Comparison of ENCODE assay signal across 3 cellular contexts in the genomic region with DNA sequence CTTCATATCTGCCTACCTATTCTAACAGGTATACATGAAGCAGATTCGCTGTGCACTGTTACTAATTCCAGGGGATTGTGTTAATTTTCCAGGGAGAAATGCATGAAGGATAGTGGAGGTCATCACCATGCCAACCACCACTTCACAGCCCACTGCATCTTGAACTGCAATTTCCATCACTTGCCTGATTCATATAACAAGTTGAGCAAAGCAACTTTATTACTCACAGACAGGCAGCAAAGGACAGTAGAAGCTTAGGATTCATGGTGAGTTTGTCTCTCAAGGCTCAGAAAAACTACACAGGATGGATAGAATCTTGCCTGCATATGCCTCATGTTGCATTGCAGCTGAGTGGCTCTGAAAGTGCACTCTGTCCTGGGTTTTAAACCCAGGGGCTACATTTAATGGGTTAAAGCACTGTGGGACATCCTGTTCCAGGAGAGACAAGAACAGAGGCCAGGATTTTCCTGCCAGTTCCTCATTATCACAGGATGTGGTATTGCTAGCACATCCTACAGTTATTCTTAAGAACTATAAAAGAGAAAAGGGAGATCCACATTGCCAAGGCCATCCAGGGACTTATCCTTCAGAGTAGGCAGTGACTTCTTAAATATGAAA.
TF ChIP-seq lines count a peak whose summit lies in the region.

No MANE protein-coding gene starts in this region.

TF ChIP-seq in IMR-90, 13 proteins besides CTCF, POLR2A, EP300 and RAD21:
- TF ChIP-seq NFE2L2 (IDR thresholded peaks at IDR 0.05; ENCODE audit: low read depth, low read length) (no peak), FOS (IDR thresholded peaks at IDR 0.05; ENCODE audit: low read depth, low read length) (no peak), MAFK (IDR thresholded peaks at IDR 0.05; ENCODE audit: low read depth, low read length) (no peak), MXI1 (IDR thresholded peaks at IDR 0.05; ENCODE audit: borderline replicate concordance, low read depth, low read length) (no peak), RCOR1 (IDR thresholded peaks at IDR 0.05; ENCODE audit: insufficient replicate concordance, low read length) (no peak), RFX5 (IDR thresholded peaks at IDR 0.05; ENCODE audit: low read depth, low read length) (no peak), CHD1 (IDR thresholded peaks at IDR 0.05; ENCODE audit: low read depth, low read length) (no peak), BHLHE40 (IDR thresholded peaks at IDR 0.05; ENCODE audit: low read depth, low read length) (no peak), CEBPB (IDR thresholded peaks at IDR 0.05; ENCODE audit: low read depth, low read length) (no peak), MAZ (IDR thresholded peaks at IDR 0.05; ENCODE audit: borderline replicate concordance, low read depth, low read length) (no peak), SMC3 (IDR thresholded peaks at IDR 0.05; ENCODE audit: low read depth, low read length) (no peak)
- TF ChIP-seq, protein P1, sequence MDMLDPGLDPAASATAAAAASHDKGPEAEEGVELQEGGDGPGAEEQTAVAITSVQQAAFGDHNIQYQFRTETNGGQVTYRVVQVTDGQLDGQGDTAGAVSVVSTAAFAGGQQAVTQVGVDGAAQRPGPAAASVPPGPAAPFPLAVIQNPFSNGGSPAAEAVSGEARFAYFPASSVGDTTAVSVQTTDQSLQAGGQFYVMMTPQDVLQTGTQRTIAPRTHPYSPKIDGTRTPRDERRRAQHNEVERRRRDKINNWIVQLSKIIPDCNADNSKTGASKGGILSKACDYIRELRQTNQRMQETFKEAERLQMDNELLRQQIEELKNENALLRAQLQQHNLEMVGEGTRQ (IDR thresholded peaks at IDR 0.05; ENCODE audit: low read depth, low read length), result no peak
- TF ChIP-seq, protein P2, sequence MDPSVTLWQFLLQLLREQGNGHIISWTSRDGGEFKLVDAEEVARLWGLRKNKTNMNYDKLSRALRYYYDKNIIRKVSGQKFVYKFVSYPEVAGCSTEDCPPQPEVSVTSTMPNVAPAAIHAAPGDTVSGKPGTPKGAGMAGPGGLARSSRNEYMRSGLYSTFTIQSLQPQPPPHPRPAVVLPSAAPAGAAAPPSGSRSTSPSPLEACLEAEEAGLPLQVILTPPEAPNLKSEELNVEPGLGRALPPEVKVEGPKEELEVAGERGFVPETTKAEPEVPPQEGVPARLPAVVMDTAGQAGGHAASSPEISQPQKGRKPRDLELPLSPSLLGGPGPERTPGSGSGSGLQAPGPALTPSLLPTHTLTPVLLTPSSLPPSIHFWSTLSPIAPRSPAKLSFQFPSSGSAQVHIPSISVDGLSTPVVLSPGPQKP (IDR thresholded peaks at IDR 0.05; ENCODE audit: borderline replicate concordance, low read depth, low read length), result no peak

TF ChIP-seq in K562, 482 proteins besides CTCF, POLR2A, EP300 and RAD21:
- TF ChIP-seq GABPA (tag; conservative IDR thresholded peaks at IDR 0.05; ENCODE audit: low read depth) (peak; percentile 46), ZNF316 (IDR thresholded peaks at IDR 0.05) (no peak), PCBP2 (IDR thresholded peaks at IDR 0.05; ENCODE audit: low read depth, low read length, poor library complexity, severe bottlenecking) (no peak), DNMT1 (IDR thresholded peaks at IDR 0.05) (no peak), ARID1B (IDR thresholded peaks at IDR 0.05) (no peak), GATA2 (CRISPR knock-in tag; IDR thresholded peaks at IDR 0.05) (no peak), WHSC1 (IDR thresholded peaks at IDR 0.05; ENCODE audit: low read length) (no peak), ZNF75A (CRISPR knock-in tag; IDR thresholded peaks at IDR 0.05) (peak; percentile 67; the same call in 1 of the 2 replicates), ZFP36 (IDR thresholded peaks at IDR 0.05; ENCODE audit: low read depth, low read length, partially characterized antibody) (no peak), THRAP3 (IDR thresholded peaks at IDR 0.05; ENCODE audit: borderline replicate concordance) (no peak), KDM1A (IDR thresholded peaks at IDR 0.05) (no peak), ZNF766 (CRISPR knock-in tag; conservative IDR thresholded peaks at IDR 0.05) (0 out of 2 replicates have a peak, but pooled peaks have one; percentile 14)
- TF ChIP-seq, protein P1 (CRISPR knock-in tag; IDR thresholded peaks at IDR 0.05), result no peak

TF ChIP-seq in neural cell, 6 proteins besides CTCF, POLR2A, EP300 and RAD21:
- TF ChIP-seq TAF1 (IDR thresholded peaks at IDR 0.05; ENCODE audit: low read depth), result no peak
- TF ChIP-seq MXI1 (conservative IDR thresholded peaks at IDR 0.05; ENCODE audit: poor library complexity, severe bottlenecking), result no peak
- no peak for TF ChIP-seq EZH2 (IDR thresholded peaks at IDR 0.05; ENCODE audit: borderline replicate concordance, insufficient read depth, low read length, poor library complexity, severe bottlenecking)
- TF ChIP-seq SMC3 (conservative IDR thresholded peaks at IDR 0.05; ENCODE audit: poor library complexity), result no peak
- no peak for TF ChIP-seq REST (IDR thresholded peaks at IDR 0.05; ENCODE audit: borderline replicate concordance)
- no peak for TF ChIP-seq POLR2AphosphoS5 (IDR thresholded peaks at IDR 0.05)
